Comparison of ENCODE assay signal across 28 cellular contexts in the genomic region with DNA sequence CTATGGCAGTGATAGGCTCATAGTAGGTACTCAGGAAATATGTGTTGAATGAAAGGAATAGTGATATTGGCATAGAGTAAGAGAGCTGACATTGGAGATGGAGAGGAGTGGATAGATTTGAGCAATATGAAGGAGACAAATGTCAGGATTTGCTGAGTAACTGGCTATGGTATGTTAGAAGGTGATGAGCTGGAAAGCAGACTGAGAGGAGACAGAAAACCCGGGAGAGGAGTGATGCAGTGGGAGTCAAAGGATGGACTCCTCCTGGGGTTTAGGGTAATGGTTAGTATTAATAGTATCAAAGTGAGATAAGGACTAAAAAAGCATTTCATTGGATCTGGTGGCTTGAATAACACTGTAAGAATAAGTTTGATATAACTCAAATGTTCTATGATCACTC.
"Had no signal": no experiment of that assay in that cellular context is flagged by ENCODE, and none has a peak within 500 bp of the region (broad histone marks: within the 10 kb centered on the region; RNA-seq: fewer than 3 reads in every experiment).

No MANE protein-coding gene starts in this region.

- H3K36me3 ChIP-seq: cardiac muscle cell, colonic mucosa, gastroesophageal sphincter, sigmoid colon, suprapubic skin, tibial nerve had no signal

- H2AFZ ChIP-seq: hepatocyte, parathyroid adenoma had no signal

- DNase-seq: activated CD4-positive, alpha-beta memory T cell treated with anti-CD3 and anti-CD28 coated beads, Interleukin-2, amount 10 ng/mL, durations not matched to agents 7 days and 5 days; activated CD4-positive, alpha-beta T cell treated with anti-CD3 and anti-CD28 coated beads for 1 hour; activated CD4-positive, alpha-beta T cell treated with anti-CD3 and anti-CD28 coated beads, Interleukin-2, amount 10 ng/mL, durations not matched to agents 7 days and 5 days; activated gamma-delta T cell treated with Interleukin-2 at 50 U/mL for 16 hours; activated naive CD8-positive, alpha-beta T cell treated with anti-CD3 and anti-CD28 coated beads, Interleukin-2, amount 50 U/mL, for 24 hours; activated T-cell treated with anti-CD3 and anti-CD28 coated beads, Interleukin-2, amount 50 U/mL, for 4 hours; anterior cingulate cortex; body of pancreas; cerebellar nuclear complex; colonic mucosa; effector CD8-positive, alpha-beta T cell; islet precursor cell; midbrain; naive thymus-derived CD4-positive, alpha-beta T cell; psoas muscle; sigmoid colon; stimulated activated CD4-positive, alpha-beta T cell treated with anti-CD3 and anti-CD28 coated beads, Interleukin-2, amount 100 ng/mL, for 24 hours; stimulated activated naive CD4-positive, alpha-beta T cell; T-helper 2 cell had no signal

- H3K9ac ChIP-seq: parathyroid adenoma had no signal

- H3K4me1 ChIP-seq: body of pancreas, colonic mucosa, parathyroid adenoma, psoas muscle, suprapubic skin had no signal

- ATAC-seq: activated naive CD8-positive, alpha-beta T cell treated with anti-CD3 and anti-CD28 coated beads, Interleukin-2, amount 50 U/mL, for 24 hours; activated T-cell treated with anti-CD3 and anti-CD28 coated beads, Interleukin-2, amount 50 U/mL, for 4 hours; activated T-helper 17 cell treated with anti-CD3 and anti-CD28 coated beads, Interleukin-2, amount 50 U/mL, for 72 hours; body of pancreas; gastroesophageal sphincter; naive thymus-derived CD4-positive, alpha-beta T cell; psoas muscle; WTC11 had no signal

- H3K4me2 ChIP-seq: hepatocyte, smooth muscle cell had no signal

- H3K79me2 ChIP-seq: hepatocyte, parathyroid adenoma had no signal

- H3K27ac ChIP-seq: body of pancreas, cardiac muscle cell, colonic mucosa, gastroesophageal sphincter, hepatocyte, parathyroid adenoma, psoas muscle, sigmoid colon, suprapubic skin, tibial nerve had no signal

- H3K27me3 ChIP-seq: body of pancreas, cardiac muscle cell, colonic mucosa, gastroesophageal sphincter, hepatocyte, sigmoid colon, suprapubic skin, tibial nerve had no signal

- H3K9me3 ChIP-seq: body of pancreas, colonic mucosa, gastroesophageal sphincter, psoas muscle, sigmoid colon, suprapubic skin, tibial nerve had no signal

- H3K4me3 ChIP-seq: body of pancreas, cardiac muscle cell, colonic mucosa, gastroesophageal sphincter, hepatocyte, psoas muscle, sigmoid colon, smooth muscle cell, suprapubic skin, tibial nerve had no signal
